ENCODE assay signal across 10 cellular contexts in genomic region chr1:8941906-8942305, GRCh38. TPM values are rescaled to one million over a fixed set of nuclear protein-coding genes. Genes with fewer than 3 reads are reported as not detected.
DNase-seq lines count a peak whose midpoint lies in the region; ATAC-seq and TF ChIP-seq lines count a peak whose summit lies in the region.
"Had no signal": no experiment of that assay in that cellular context is flagged by ENCODE, and none has a peak within 500 bp of the region (broad histone marks: within the 10 kb centered on the region; RNA-seq: fewer than 3 reads in every experiment).

No MANE protein-coding gene starts in this region.

- H3K4me1 ChIP-seq in body of pancreas (no peaks in the 10 kb centered on the region), left lung (no peaks in the 10 kb centered on the region)
- H3K4me1 ChIP-seq: Peyer's patch had no signal

- intact Hi-C loops in body of pancreas (cut with DNase I): no loop called here
- intact Hi-C loops in left lung (cut with DNase I): no loop called here

- ATAC-seq in body of pancreas: peak; percentile 76
- ATAC-seq in left lung: peak; percentile 57

- CTCF ChIA-PET in HEK293T (lab: Yijun Ruan, JAX): interaction anchor here (0.6 to 2.9 kb wide), 3 partner anchors 21 to 63 kb away, joined by 3 to 9 read pairs (median 3); no protein-coding TSS in a partner anchor

- no peak overlapping the region for H3K4me3 ChIP-seq in body of pancreas
- H3K4me3 ChIP-seq in left lung: no peak overlapping the region
- H3K4me3 ChIP-seq: Peyer's patch had no signal

- TF ChIP-seq POLR2A in body of pancreas (IDR thresholded peaks at IDR 0.05): no peak

- TF ChIP-seq CTCF in body of pancreas (IDR thresholded peaks at IDR 0.05): no peak
- TF ChIP-seq CTCF in left lung (IDR thresholded peaks at IDR 0.05): no peak

- WGBS in body of pancreas, 2 donors: 74 to 79% methylated on average over 6 of the region's 6 CpGs

- H3K36me3 ChIP-seq in body of pancreas (replicated peaks in 1 of 2; ENCODE audit: insufficient read depth in 1 of 2, low read depth in 2 of 2) (no peaks in the 10 kb centered on the region), left lung (no peaks in the 10 kb centered on the region)
- H3K36me3 ChIP-seq: Peyer's patch had no signal

- POLR2A ChIA-PET in HEK293T (lab: Yijun Ruan, JAX): interaction anchor here (1.2 kb wide), 1 partner anchor 63 kb away, joined by 4 read pairs; the partner anchor contains the start of gene ENO1

- H3K27me3 ChIP-seq in body of pancreas (no peaks in the 10 kb centered on the region), left lung (no peaks in the 10 kb centered on the region)
- H3K27me3 ChIP-seq: Peyer's patch had no signal

- DNase-seq in Ammon's horn (ENCODE audit: low spot score): peak; percentile 84
- DNase-seq in LHCN-M2 (ENCODE audit: low read depth): peak; percentile 71
- no peak for DNase-seq in body of pancreas
- DNase-seq in left lung: no peak
- no peak for DNase-seq in HEK293T (ENCODE audit: extremely low spot score)
- no peak for DNase-seq in NCI-H510A treated with DMSO at 0.1 percent for 48 hours (lab: John Stamatoyannopoulos, UW)
- DNase-seq in NCI-H446 treated with DMSO at 0.1 percent for 48 hours (lab: John Stamatoyannopoulos, UW): no peak
- no peak for DNase-seq in activated CD8-positive, alpha-beta memory T cell treated with anti-CD3 and anti-CD28 coated beads for 24 hours
- DNase-seq: Peyer's patch; stimulated activated CD4-positive, alpha-beta T cell treated with anti-CD3 and anti-CD28 coated beads, Interleukin-15, amount 100 ng/mL, for 24 hours had no signal

- H3K27ac ChIP-seq in body of pancreas (peak overlapping the region in 2 of 4 donors; percentile 12 to 31), left lung (no peak overlapping the region)
- H3K27ac ChIP-seq: Peyer's patch had no signal

- no peaks in the 10 kb centered on the region for H3K9me3 ChIP-seq in body of pancreas
- no peaks in the 10 kb centered on the region for H3K9me3 ChIP-seq in left lung
- H3K9me3 ChIP-seq: Peyer's patch had no signal

TF ChIP-seq in HEK293T, 16 proteins besides CTCF, POLR2A, EP300 and RAD21:
- TF ChIP-seq BHLHE40 (IDR thresholded peaks at IDR 0.05; ENCODE audit: borderline replicate concordance): no peak
- no peak for TF ChIP-seq FOXM1 (IDR thresholded peaks at IDR 0.05; ENCODE audit: borderline replicate concordance)
- no peak for TF ChIP-seq SUZ12 (IDR thresholded peaks at IDR 0.05)
- TF ChIP-seq LEF1 (IDR thresholded peaks at IDR 0.05; ENCODE audit: borderline replicate concordance): no peak
- TF ChIP-seq L3MBTL2 (conservative IDR thresholded peaks at IDR 0.05): no peak
- no peak for TF ChIP-seq NFRKB (IDR thresholded peaks at IDR 0.05)
- TF ChIP-seq ELF4 (IDR thresholded peaks at IDR 0.05): no peak
- no peak for TF ChIP-seq ARNT (IDR thresholded peaks at IDR 0.05)
- no peak for TF ChIP-seq PKNOX1 (IDR thresholded peaks at IDR 0.05)
- TF ChIP-seq SP1 (IDR thresholded peaks at IDR 0.05): no peak
- TF ChIP-seq FOXK2 (IDR thresholded peaks at IDR 0.05): no peak
- no peak for TF ChIP-seq FOXA1 (IDR thresholded peaks at IDR 0.05)
- no peak for TF ChIP-seq TARDBP (IDR thresholded peaks at IDR 0.05)
- no peak for TF ChIP-seq HDGF (IDR thresholded peaks at IDR 0.05; ENCODE audit: borderline replicate concordance)
- no peak for TF ChIP-seq ZNF384 (IDR thresholded peaks at IDR 0.05)
- no peak for TF ChIP-seq CTBP1 (IDR thresholded peaks at IDR 0.05; ENCODE audit: borderline replicate concordance)

RNA-seq across cellular contexts. Expression of gene CA6, which starts 3.8 kb away (rescaled TPM):
- total RNA-seq in LHCN-M2 (2014; rRNA removed): not detected in 2 replicates
- not detected for polyA plus RNA-seq in LHCN-M2 (2012)
- total RNA-seq in body of pancreas: not detected
- total RNA-seq in left lung: not detected
- total RNA-seq: Peyer's patch had no signal

Comparison
In these comparisons a context has a peak if more than half of its experiments do, and no peak if none do; other contexts are left out.
1. DNase-seq: peak in Ammon's horn (single experiment) and LHCN-M2 (single experiment); none in body of pancreas (0 of 4), left lung (0 of 2), HEK293T (single experiment), NCI-H510A treated with DMSO at 0.1 percent for 48 hours (single experiment), NCI-H446 treated with DMSO at 0.1 percent for 48 hours (single experiment) and activated CD8-positive, alpha-beta memory T cell treated with anti-CD3 and anti-CD28 coated beads for 24 hours (single experiment).